23 cellular contexts compared by ENCODE assay signal in genomic region chr14:31854508-31855075, GRCh38.
"Had no signal": no experiment of that assay in that cellular context is flagged by ENCODE, and none has a peak within 500 bp of the region (broad histone marks: within the 10 kb centered on the region; RNA-seq: fewer than 3 reads in every experiment).

No MANE protein-coding gene starts in this region.

- DNase-seq: activated CD4-positive, alpha-beta T cell treated with anti-CD3 and anti-CD28 coated beads, Interleukin-2, amount 50 U/mL, for 4 hours; activated T-cell treated with anti-CD3 and anti-CD28 coated beads for 4 hours; aorta; effector CD8-positive, alpha-beta T cell; erythroblast; foreskin melanocyte; kidney; left lung; mammary epithelial cell; naive thymus-derived CD8-positive, alpha-beta T cell; retina; stimulated activated CD4-positive, alpha-beta T cell treated with anti-CD3 and anti-CD28 coated beads, Interleukin-4, amount 100 ng/mL, for 1 hour; stimulated activated naive CD4-positive, alpha-beta T cell treated with Interleukin-2 at 50 U/mL for 16 hours; T1000 had no signal

- H3K36me3 ChIP-seq: left lung, thoracic aorta, vagina had no signal

- H3K4me1 Mint-ChIP-seq: brain; mesothelial cell of epicardium; naive thymus-derived CD8-positive, alpha-beta T cell; WTC11 had no signal

- H3K27me3 ChIP-seq: left lung, vagina had no signal

- ATAC-seq: activated naive CD4-positive, alpha-beta T cell treated with anti-CD3 and anti-CD28 coated beads, Interleukin-2, amount 50 U/mL, for 72 hours; left lung; naive thymus-derived CD8-positive, alpha-beta T cell; WTC11 had no signal

- H3K9me3 ChIP-seq: left lung, thoracic aorta, vagina had no signal

- H3K27ac Mint-ChIP-seq: activated naive CD4-positive, alpha-beta T cell treated with anti-CD3 and anti-CD28 coated beads, Interleukin-2, amount 50 U/mL, for 72 hours; brain; dendritic cell treated with granulocyte-macrophage colony-stimulating factor and Interleukin-4, amounts not matched to agents 40 ng/mL and 50 ng/mL, for 4 days; mesothelial cell of epicardium; naive thymus-derived CD8-positive, alpha-beta T cell; progenitor cell of endocrine pancreas; type B pancreatic cell; WTC11 had no signal

- H3K4me3 ChIP-seq: left lung, thoracic aorta, vagina had no signal

- H3K4me1 ChIP-seq: left lung, vagina had no signal

- H3K4me3 Mint-ChIP-seq: brain; dendritic cell treated with granulocyte-macrophage colony-stimulating factor and Interleukin-4, amounts not matched to agents 40 ng/mL and 50 ng/mL, for 4 days; mesothelial cell of epicardium; naive thymus-derived CD8-positive, alpha-beta T cell; type B pancreatic cell; WTC11 had no signal

- H3K27me3 Mint-ChIP-seq: brain; dendritic cell treated with granulocyte-macrophage colony-stimulating factor and Interleukin-4, amounts not matched to agents 40 ng/mL and 50 ng/mL, for 4 days; naive thymus-derived CD8-positive, alpha-beta T cell; progenitor cell of endocrine pancreas; type B pancreatic cell had no signal

- H3K27ac ChIP-seq: left lung, thoracic aorta, vagina had no signal

- H3K36me3 Mint-ChIP-seq: type B pancreatic cell had no signal
